ENCODE assay signal across 21 cellular contexts in genomic region chr20:2256132-2256531, GRCh38. TPM values are rescaled to one million over a fixed set of nuclear protein-coding genes. Genes with fewer than 3 reads are reported as not detected.
"Had no signal": no experiment of that assay in that cellular context is flagged by ENCODE, and none has a peak within 500 bp of the region (broad histone marks: within the 10 kb centered on the region; RNA-seq: fewer than 3 reads in every experiment).

No MANE protein-coding gene starts in this region.

- H3K4me1 Mint-ChIP-seq: immature natural killer cell; stimulated activated naive CD8-positive, alpha-beta T cell treated with anti-CD3 and anti-CD28 coated beads, Interleukin-15, amount 100 ng/mL, for 72 hours had no signal

- H3K36me3 Mint-ChIP-seq: activated naive CD8-positive, alpha-beta T cell; immature natural killer cell had no signal

- H3K4me3 ChIP-seq: sigmoid colon, thoracic aorta had no signal

- H3K4me1 ChIP-seq: sigmoid colon had no signal

- H3K9me3 ChIP-seq: sigmoid colon, thoracic aorta had no signal

- H3K27ac Mint-ChIP-seq: activated naive CD8-positive, alpha-beta T cell; immature natural killer cell had no signal

- H3K9me3 Mint-ChIP-seq: immature natural killer cell; stimulated activated naive CD8-positive, alpha-beta T cell treated with anti-CD3 and anti-CD28 coated beads, Interleukin-15, amount 100 ng/mL, for 72 hours had no signal

- H3K27ac ChIP-seq: sigmoid colon, thoracic aorta had no signal

- ATAC-seq: stimulated activated naive CD8-positive, alpha-beta T cell treated with anti-CD3 and anti-CD28 coated beads, Interleukin-15, amount 100 ng/mL, for 72 hours had no signal

- H3K36me3 ChIP-seq: sigmoid colon, thoracic aorta had no signal

- H3K4me3 Mint-ChIP-seq: activated naive CD8-positive, alpha-beta T cell; immature natural killer cell; stimulated activated naive CD8-positive, alpha-beta T cell treated with anti-CD3 and anti-CD28 coated beads, Interleukin-15, amount 100 ng/mL, for 72 hours had no signal

- H3K27me3 ChIP-seq: sigmoid colon had no signal

- DNase-seq: activated CD4-positive, alpha-beta T cell treated with anti-CD3 and anti-CD28 coated beads, Interleukin-2, amount 50 U/mL, for 48 hours; activated CD4-positive, CD25-positive, alpha-beta regulatory T cell treated with anti-CD3 and anti-CD28 coated beads, Interleukin-2, amount 50 U/mL, for 72 hours; activated gamma-delta T cell treated with Interleukin-2 at 50 U/mL for 16 hours; amniotic stem cell; caudate nucleus; effector CD4-positive, alpha-beta T cell; head of caudate nucleus; immature natural killer cell; sigmoid colon; stimulated activated CD4-positive, alpha-beta T cell treated with anti-CD3 and anti-CD28 coated beads, Interleukin-1b, Interleukin-23, amount 100 ng/mL, for 48 hours; stimulated activated naive CD8-positive, alpha-beta T cell treated with anti-CD3 and anti-CD28 coated beads, Interleukin-15, amount 100 ng/mL, for 72 hours; T-helper 9 cell had no signal

- FAIRE-seq: colon, endothelial cell of umbilical vein, frontal cortex had no signal

RNA-seq across cellular contexts. Expression of gene TGM3, which starts 39.7 kb away (rescaled TPM):
- total RNA-seq: endothelial cell of umbilical vein, frontal cortex, mesenteric fat pad, osteocyte, sigmoid colon, ureter had no signal
- polyA plus RNA-seq: endothelial cell of umbilical vein, fibroblast of lung, immature natural killer cell had no signal
